23 cellular contexts compared by ENCODE assay signal in the genomic region with DNA sequence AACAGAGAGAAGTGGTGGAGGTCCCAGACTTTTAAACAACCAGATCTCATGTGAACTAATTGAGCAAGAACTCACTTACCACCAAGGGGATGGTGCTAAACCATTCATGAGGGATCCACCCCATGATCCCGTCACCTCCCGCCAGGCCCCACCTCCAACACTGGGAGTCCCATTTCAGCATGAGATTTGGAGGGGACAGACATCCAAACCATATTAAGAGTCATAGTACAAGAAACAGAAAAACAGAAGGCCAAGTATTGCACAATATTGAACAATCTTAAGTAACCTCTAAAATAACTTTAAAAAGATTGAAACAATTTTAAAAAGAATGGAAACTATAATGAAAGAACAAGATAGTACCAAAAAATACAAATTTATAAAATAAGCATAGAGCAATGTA.
DNase-seq lines count a peak whose midpoint lies in the region; ATAC-seq, FAIRE-seq and TF ChIP-seq lines count a peak whose summit lies in the region.
"Had no signal": no experiment of that assay in that cellular context is flagged by ENCODE, and none has a peak within 500 bp of the region (broad histone marks: within the 10 kb centered on the region; RNA-seq: fewer than 3 reads in every experiment).

No MANE protein-coding gene starts in this region.

- no TSS peak for BruUV-seq in GM12878 (replicated peaks; lab: Mats Ljungman, UMichigan)

- CTCF ChIA-PET in GM12878 (lab: Yijun Ruan, JAX), result interaction anchor here (1.0 to 2.5 kb wide), 5 partner anchors 9 to 189 kb away, joined by 3 to 11 read pairs (median 6); no protein-coding TSS in a partner anchor
- CTCF ChIA-PET in CD4-positive, alpha-beta memory T cell (lab: Charles Lee; ENCODE audit: partially characterized antibody), result interaction anchor here (1.2 to 1.6 kb wide), 2 partner anchors 21 to 23 kb away, joined by 3 read pairs; no protein-coding TSS in a partner anchor

- TF ChIP-seq POLR2A in GM12878 (IDR thresholded peaks at IDR 0.05; ENCODE audit: low read depth, low read length) (no peak), gastroesophageal sphincter (IDR thresholded peaks at IDR 0.05) (no peak)

- H4K20me1 ChIP-seq in GM12878 (ENCODE audit: control insufficient read depth, insufficient read depth), result no peaks in the 10 kb centered on the region

- TF ChIP-seq EP300 in GM12878 (IDR thresholded peaks at IDR 0.05; ENCODE audit: borderline replicate concordance in 1 of 2, control insufficient read depth in 1 of 2, low read depth in 2 of 2, low read length in 2 of 2), result no peak
- TF ChIP-seq EP300 in gastroesophageal sphincter (IDR thresholded peaks at IDR 0.05), result no peak

- no peak overlapping the region for H3K4me3 Mint-ChIP-seq in CD14-positive monocyte
- no peak overlapping the region for H3K4me3 Mint-ChIP-seq in CD4-positive, alpha-beta memory T cell
- no peak overlapping the region for H3K4me3 Mint-ChIP-seq in activated T-cell treated with anti-CD3 and anti-CD28 coated beads, Interleukin-2, amount 50 U/mL, for 4 hours
- H3K4me3 Mint-ChIP-seq: activated CD4-positive, alpha-beta T cell treated with anti-CD3 and anti-CD28 coated beads, Interleukin-2, amount 10 ng/mL, durations not matched to agents 7 days and 5 days; CD8-positive, alpha-beta T cell; naive thymus-derived CD4-positive, alpha-beta T cell; stimulated activated memory B cell treated with anti-CD40 and anti-IgM and Interleukin-4, amounts not matched to agents 10 μg/mL and 1 μg/mL and 100 μg/mL, for 72 hours had no signal

- H3K27me3 Mint-ChIP-seq in CD14-positive monocyte (ENCODE audit: low read depth in 3 of 3), result no peaks in the 10 kb centered on the region
- no peaks in the 10 kb centered on the region for H3K27me3 Mint-ChIP-seq in CD4-positive, alpha-beta memory T cell
- no peaks in the 10 kb centered on the region for H3K27me3 Mint-ChIP-seq in activated T-cell treated with anti-CD3 and anti-CD28 coated beads, Interleukin-2, amount 50 U/mL, for 4 hours (ENCODE audit: low read depth)
- H3K27me3 Mint-ChIP-seq: activated CD4-positive, alpha-beta T cell treated with anti-CD3 and anti-CD28 coated beads, Interleukin-2, amount 10 ng/mL, durations not matched to agents 7 days and 5 days; naive thymus-derived CD4-positive, alpha-beta T cell; stimulated activated memory B cell treated with anti-CD40 and anti-IgM and Interleukin-4, amounts not matched to agents 10 μg/mL and 1 μg/mL and 100 μg/mL, for 72 hours had no signal

- POLR2A ChIA-PET in GM12878 (lab: Charles Lee), result no interaction called here
- POLR2A ChIA-PET in CD4-positive, alpha-beta memory T cell (lab: Charles Lee; ENCODE audit: partially characterized antibody), result no interaction called here

- peaks cover 6% of the 10 kb centered on the region for H3K4me1 Mint-ChIP-seq in CD14-positive monocyte
- no peaks in the 10 kb centered on the region for H3K4me1 Mint-ChIP-seq in CD4-positive, alpha-beta memory T cell
- no peaks in the 10 kb centered on the region for H3K4me1 Mint-ChIP-seq in activated T-cell treated with anti-CD3 and anti-CD28 coated beads, Interleukin-2, amount 50 U/mL, for 4 hours (ENCODE audit: low read depth)
- H3K4me1 Mint-ChIP-seq: activated CD4-positive, alpha-beta T cell treated with anti-CD3 and anti-CD28 coated beads, Interleukin-2, amount 10 ng/mL, durations not matched to agents 7 days and 5 days; naive thymus-derived CD4-positive, alpha-beta T cell; stimulated activated memory B cell treated with anti-CD40 and anti-IgM and Interleukin-4, amounts not matched to agents 10 μg/mL and 1 μg/mL and 100 μg/mL, for 72 hours had no signal

- H3K27ac Mint-ChIP-seq in CD14-positive monocyte, result peak overlapping the region in 5 of 7 donors; percentile 19 to 84 (median 50)
- H3K27ac Mint-ChIP-seq in CD4-positive, alpha-beta memory T cell, result no peak overlapping the region
- H3K27ac Mint-ChIP-seq: activated CD4-positive, alpha-beta T cell treated with anti-CD3 and anti-CD28 coated beads, Interleukin-2, amount 10 ng/mL, durations not matched to agents 7 days and 5 days; CD8-positive, alpha-beta T cell; naive thymus-derived CD4-positive, alpha-beta T cell; stimulated activated memory B cell treated with anti-CD40 and anti-IgM and Interleukin-4, amounts not matched to agents 10 μg/mL and 1 μg/mL and 100 μg/mL, for 72 hours had no signal

- RAD21 ChIA-PET in GM12878 (lab: Charles Lee; ENCODE audit: unreplicated experiment), result no interaction called here

- SMC1A ChIA-PET in GM12878 (lab: Charles Lee; ENCODE audit: uncharacterized antibody, unreplicated experiment), result interaction anchor here (0.8 to 4.3 kb wide), 4 partner anchors 20 to 189 kb away, joined by 3 to 16 read pairs (median 3); no protein-coding TSS in a partner anchor

- no peak for TF ChIP-seq RAD21 in GM12878 (IDR thresholded peaks at IDR 0.05; ENCODE audit: insufficient read depth, low read depth, low read length)

- no peak overlapping the region for H3K4me2 ChIP-seq in GM12878 (ENCODE audit: control insufficient read depth, insufficient read depth)

- in situ Hi-C loops in GM12878 (cut with MboI), result no loop called here

- peaks cover 0 to 4% of the 10 kb centered on the region in 2 donors for H3K36me3 Mint-ChIP-seq in CD14-positive monocyte
- no peaks in the 10 kb centered on the region for H3K36me3 Mint-ChIP-seq in CD4-positive, alpha-beta memory T cell
- H3K36me3 Mint-ChIP-seq in activated T-cell treated with anti-CD3 and anti-CD28 coated beads, Interleukin-2, amount 50 U/mL, for 4 hours (ENCODE audit: insufficient read depth), result no peaks in the 10 kb centered on the region
- H3K36me3 Mint-ChIP-seq: CD8-positive, alpha-beta T cell had no signal

- H3K4me3 ChIP-seq in GM12878, result no peak overlapping the region
- no peak overlapping the region for H3K4me3 ChIP-seq in gastroesophageal sphincter
- H3K4me3 ChIP-seq in CD4-positive, alpha-beta memory T cell (ENCODE audit: low read length in 2 of 2), result no peak overlapping the region
- H3K4me3 ChIP-seq: prostate gland, thyroid gland had no signal

- H2AFZ ChIP-seq in GM12878 (ENCODE audit: control insufficient read depth, low read depth, low read length), result no peak overlapping the region

- H3K27ac ChIP-seq in GM12878 (ENCODE audit: control insufficient read depth, insufficient read depth) (no peak overlapping the region), gastroesophageal sphincter (peak overlapping the region; percentile 2 to 68 (median 44))
- H3K27ac ChIP-seq in CD4-positive, alpha-beta memory T cell (ENCODE audit: low read depth, low read length), result no peak overlapping the region
- H3K27ac ChIP-seq: epithelial cell of prostate, prostate gland, RWPE1, thyroid gland had no signal

- H3K27me3 ChIP-seq in GM12878 (replicated peaks in 1 of 2; ENCODE audit: control insufficient read depth in 2 of 2, insufficient read depth in 2 of 2, low read length in 1 of 2), result no peaks in the 10 kb centered on the region
- no peaks in the 10 kb centered on the region for H3K27me3 ChIP-seq in gastroesophageal sphincter
- no peaks in the 10 kb centered on the region for H3K27me3 ChIP-seq in CD4-positive, alpha-beta memory T cell (ENCODE audit: insufficient read depth, low read length)
- H3K27me3 ChIP-seq: thyroid gland had no signal

- peak; percentile 7 for FAIRE-seq in GM12878 (lab: Jason Lieb, UNC)

- intact Hi-C loops in CD14-positive monocyte (cut with micrococcal nuclease) (no loop called here), GM12878 (cut with micrococcal nuclease; ENCODE audit: unreplicated experiment) (no loop called here), sciatic nerve (cut with DNase I) (no loop called here)
- intact Hi-C loops in CD4-positive, alpha-beta memory T cell (cut with micrococcal nuclease), result no loop called here

- TF ChIP-seq CTCF in CD14-positive monocyte (IDR thresholded peaks at IDR 0.05) (no peak), GM12878 (IDR thresholded peaks at IDR 0.05 in 2 of 3, conservative IDR thresholded peaks at IDR 0.05 in 1 of 3; ENCODE audit: control insufficient read depth in 2 of 3, extremely low read depth in 1 of 3, insufficient read depth in 1 of 3, low read depth in 3 of 3, low read length in 3 of 3) (no peak), gastroesophageal sphincter (IDR thresholded peaks at IDR 0.05) (no peak)

- no peaks in the 10 kb centered on the region for H3K79me2 ChIP-seq in GM12878 (ENCODE audit: control insufficient read depth, insufficient read depth, low read length)

- ATAC-seq in GM12878 (no peak), gastroesophageal sphincter (peak; percentile 84), sciatic nerve (peak; percentile 93)
- no peak for ATAC-seq in activated T-cell treated with anti-CD3 and anti-CD28 coated beads, Interleukin-2, amount 50 U/mL, for 4 hours
- ATAC-seq: CD8-positive, alpha-beta T cell; naive thymus-derived CD4-positive, alpha-beta T cell; stimulated activated memory B cell treated with anti-CD40 and anti-IgM and Interleukin-4, amounts not matched to agents 10 μg/mL and 1 μg/mL and 100 μg/mL, for 72 hours had no signal

- no peaks in the 10 kb centered on the region for H3K36me3 ChIP-seq in GM12878 (ENCODE audit: control insufficient read depth in 2 of 2, insufficient read depth in 2 of 2, low read length in 1 of 2)
- peaks cover 0 to 100% of the 10 kb centered on the region in 2 donors for H3K36me3 ChIP-seq in gastroesophageal sphincter
- no peaks in the 10 kb centered on the region for H3K36me3 ChIP-seq in CD4-positive, alpha-beta memory T cell (ENCODE audit: insufficient read depth, low read length)

- DNase-seq in CD14-positive monocyte (ENCODE audit: low spot score) (peak; percentile 49), GM12878 (ENCODE audit: low read depth, low spot score) (no peak), sciatic nerve (ENCODE audit: low spot score) (peak; percentile 65), CD1c-positive myeloid dendritic cell (ENCODE audit: extremely low spot score) (no peak), T-helper 9 cell (no peak)
- no peak for DNase-seq in CD4-positive, alpha-beta memory T cell
- DNase-seq in activated T-cell treated with anti-CD3 and anti-CD28 coated beads, Interleukin-2, amount 50 U/mL, for 4 hours, result no peak
- DNase-seq: activated CD4-positive, alpha-beta T cell treated with anti-CD3 and anti-CD28 coated beads, Interleukin-2, amount 10 ng/mL, durations not matched to agents 7 days and 5 days; CD8-positive, alpha-beta T cell; dermis blood vessel endothelial cell; DMS79; head of caudate nucleus; mesenchymal stem cell; naive thymus-derived CD4-positive, alpha-beta T cell; NCI-H1930; NK-92 treated with Interleukin-12 subunit alpha and Interleukin-12 subunit beta, amount 100 ng/mL, for 24 hours; SW 1271 had no signal

- H3K9me3 Mint-ChIP-seq in CD14-positive monocyte, result peaks cover 0 to 4% (median 0%) of the 10 kb centered on the region in 7 donors
- H3K9me3 Mint-ChIP-seq in CD4-positive, alpha-beta memory T cell, result no peaks in the 10 kb centered on the region
- H3K9me3 Mint-ChIP-seq in activated T-cell treated with anti-CD3 and anti-CD28 coated beads, Interleukin-2, amount 50 U/mL, for 4 hours, result no peaks in the 10 kb centered on the region
- H3K9me3 Mint-ChIP-seq: activated CD4-positive, alpha-beta T cell treated with anti-CD3 and anti-CD28 coated beads, Interleukin-2, amount 10 ng/mL, durations not matched to agents 7 days and 5 days; CD8-positive, alpha-beta T cell; naive thymus-derived CD4-positive, alpha-beta T cell; stimulated activated memory B cell treated with anti-CD40 and anti-IgM and Interleukin-4, amounts not matched to agents 10 μg/mL and 1 μg/mL and 100 μg/mL, for 72 hours had no signal

- no peak overlapping the region for H3K9ac ChIP-seq in GM12878 (ENCODE audit: control insufficient read depth, insufficient read depth, low read length)

- WGBS in GM12878 (ENCODE audit: insufficient coverage, insufficient replicate concordance, low lambda C conversion rate, missing lambda C conversion rate), result 96% methylated on average over 2 of the region's 2 CpGs
- 67 to 75% methylated on average over 2 of the region's 2 CpGs for WGBS in gastroesophageal sphincter (ENCODE audit: low coverage in 1 of 2), 2 donors

- H3K4me1 ChIP-seq in GM12878 (ENCODE audit: control insufficient read depth, insufficient read depth, low read length) (no peaks in the 10 kb centered on the region), gastroesophageal sphincter (peaks cover 0 to 22% (median 0%) of the 10 kb centered on the region in 3 donors)
- no peaks in the 10 kb centered on the region for H3K4me1 ChIP-seq in CD4-positive, alpha-beta memory T cell (ENCODE audit: insufficient read depth, low read length)
- H3K4me1 ChIP-seq: prostate gland, thyroid gland had no signal

- H3K9me3 ChIP-seq in GM12878 (replicated peaks; ENCODE audit: control insufficient read depth, insufficient read depth, low read length) (no peaks in the 10 kb centered on the region), gastroesophageal sphincter (no peaks in the 10 kb centered on the region)
- no peaks in the 10 kb centered on the region for H3K9me3 ChIP-seq in CD4-positive, alpha-beta memory T cell (ENCODE audit: control insufficient read depth in 1 of 2, low read length in 2 of 2)
- H3K9me3 ChIP-seq: prostate gland, thyroid gland had no signal

Comparison
In these comparisons a context has a peak if more than half of its experiments do, and no peak if none do; other contexts are left out.
1. DNase-seq: peak in CD14-positive monocyte (single experiment) and sciatic nerve (single experiment); none in GM12878 (single experiment), CD4-positive, alpha-beta memory T cell (0 of 5), CD1c-positive myeloid dendritic cell (single experiment), activated T-cell treated with anti-CD3 and anti-CD28 coated beads, Interleukin-2, amount 50 U/mL, for 4 hours (single experiment) and T-helper 9 cell (single experiment).
2. H3K27ac Mint-ChIP-seq: peak in CD14-positive monocyte (5 of 7); none in CD4-positive, alpha-beta memory T cell (0 of 7).
3. ATAC-seq: peak in gastroesophageal sphincter (single experiment) and sciatic nerve (single experiment); none in GM12878 (single experiment) and activated T-cell treated with anti-CD3 and anti-CD28 coated beads, Interleukin-2, amount 50 U/mL, for 4 hours (0 of 2).
4. H3K27ac ChIP-seq: peak in gastroesophageal sphincter (4 of 4); none in GM12878 (single experiment) and CD4-positive, alpha-beta memory T cell (single experiment).